8 cellular contexts compared by ENCODE assay signal in genomic region chr16:47461598-47462266, GRCh38. TPM values are rescaled to one million over a fixed set of nuclear protein-coding genes. Genes with fewer than 3 reads are reported as not detected.
DNase-seq lines count a peak whose midpoint lies in the region; ATAC-seq, FAIRE-seq and TF ChIP-seq lines count a peak whose summit lies in the region.

No MANE protein-coding gene starts in this region.

- peak overlapping the region; percentile 95 for H3K4me2 ChIP-seq in K562 (ENCODE audit: insufficient read depth, low read length)

- H4K20me1 ChIP-seq in K562 (replicated peaks; ENCODE audit: control insufficient read depth, insufficient read depth, low read length) = no peaks in the 10 kb centered on the region

- H3K79me2 ChIP-seq in K562 (ENCODE audit: control insufficient read depth, insufficient read depth, low read length) = peaks cover 92% of the 10 kb centered on the region

- peak overlapping the region; percentile 99 for H3K27ac ChIP-seq in K562 (ENCODE audit: extremely low read depth, low read depth, low read length)

- peak overlapping the region; percentile 94; the same call in 1 of the 2 replicates for H2AFZ ChIP-seq in K562 (ENCODE audit: low read depth, low read length)

- TF ChIP-seq EP300 in K562 (IDR thresholded peaks at IDR 0.05; ENCODE audit: low read length) = peak; percentile 84

- WGBS in K562 (ENCODE audit: insufficient coverage, low coverage, missing lambda C conversion rate) = 0% methylated on average over 17 of the region's 17 CpGs

- H3K36me3 ChIP-seq in K562 (ENCODE audit: control insufficient read depth, insufficient read depth, low read length) (peaks cover 37% of the 10 kb centered on the region; the same call in 2 of the 3 replicates), iPS-15b (ENCODE audit: control insufficient read depth, insufficient read depth, low read length) (no peaks in the 10 kb centered on the region)

- H3K4me1 ChIP-seq in K562 (replicated peaks in 1 of 2; ENCODE audit: control insufficient read depth in 2 of 2, insufficient read depth in 2 of 2, low read length in 2 of 2) = peaks cover 0 to 26% of the 10 kb centered on the region in 2 experiments; a peak in 3 of 5 replicates
- peaks cover 16% of the 10 kb centered on the region for H3K4me1 ChIP-seq in iPS-15b (ENCODE audit: control insufficient read depth, insufficient read depth, low read length)

- H3K9ac ChIP-seq in K562 (ENCODE audit: insufficient read depth in 1 of 2, low read depth in 2 of 2, low read length in 2 of 2) = peak overlapping the region; percentile 98 to 99
- H3K9ac ChIP-seq in iPS-15b (ENCODE audit: low read depth, low read length) = peak overlapping the region; percentile 91

- H3K4me3 ChIP-seq in K562 = peak overlapping the region; percentile 56
- H3K4me3 ChIP-seq in iPS-15b (ENCODE audit: low read depth, low read length) = peak overlapping the region; percentile 95
- H3K4me3 ChIP-seq in skeletal muscle cell (ENCODE audit: low read depth, low read length) = peak overlapping the region; percentile 92

- POLR2A ChIA-PET in K562 (lab: Yijun Ruan, JAX) = interaction anchor here (0.6 to 3.8 kb wide), 11 partner anchors 12 to 420 kb away, joined by 3 to 21 read pairs (median 4); no protein-coding TSS in a partner anchor

- peak; percentile 79 for TF ChIP-seq POLR2A in K562 (conservative IDR thresholded peaks at IDR 0.05)

- intact Hi-C loops in K562 (cut with micrococcal nuclease) = loop anchor here (2.0 to 10.0 kb wide), 5 partner anchors 31 to 319 kb away; partner anchors contain the start of gene NETO2

- TF ChIP-seq RAD21 in K562 (CRISPR knock-in tag; conservative IDR thresholded peaks at IDR 0.05 in 1 of 2, IDR thresholded peaks at IDR 0.05 in 1 of 2) = no peak

- H3K9me3 ChIP-seq in K562 (replicated peaks; ENCODE audit: control insufficient read depth, insufficient read depth, low read depth, low read length) (no peaks in the 10 kb centered on the region), iPS-15b (ENCODE audit: control insufficient read depth, insufficient read depth, low read length) (no peaks in the 10 kb centered on the region)

- no peak; a peak in 1 of 6 replicates for TF ChIP-seq CTCF in K562 (IDR thresholded peaks at IDR 0.05 in 2 of 3, conservative IDR thresholded peaks at IDR 0.05 in 1 of 3; ENCODE audit: insufficient read depth in 2 of 3, low read depth in 1 of 3, low read length in 3 of 3)

- ATAC-seq in K562 (peak; percentile 65), GM21786 (IDR thresholded peaks at IDR 0.05; ENCODE audit: unreplicated experiment) (no peak)

- CTCF ChIA-PET in K562 (lab: Yijun Ruan, JAX; ENCODE audit: low intra/inter-chr PET ratio) = no interaction called here

- peak; percentile 93 for FAIRE-seq in K562 (lab: Jason Lieb, UNC)

- in situ Hi-C loops in K562 (cut with MboI) = no loop called here

- peak; percentile 28 for DNase-seq in NK-92 treated with Interleukin-12 subunit alpha and Interleukin-12 subunit beta, amount 100 ng/mL, for 24 hours (lab: John Stamatoyannopoulos, UW)
- no peak for DNase-seq in NK-92 (lab: John Stamatoyannopoulos, UW; ENCODE audit: unreplicated experiment)
- DNase-seq in HCEC 1CT = peak; percentile 43
- DNase-seq in NOMO-1 treated with dmso at 0.1 percent for 144 hours (lab: John Stamatoyannopoulos, UW; ENCODE audit: unreplicated experiment) = peak; percentile 38
- peak; percentile 21 to 91 (median 40) for DNase-seq in K562 (ENCODE audit: extremely low read depth in 1 of 4, low spot score in 3 of 4)
- peak; percentile 13 for DNase-seq in skeletal muscle cell (ENCODE audit: low read depth)

- no peaks in the 10 kb centered on the region for H3K9me1 ChIP-seq in K562 (ENCODE audit: control insufficient read depth, insufficient read depth, low read length)

- BruUV-seq in K562 (replicated peaks; lab: Mats Ljungman, UMichigan) = TSS peak; percentile 27

- H3K27me3 ChIP-seq in K562 (ENCODE audit: control insufficient read depth in 2 of 2, insufficient read depth in 2 of 2, low read length in 2 of 2) (no peaks in the 10 kb centered on the region), iPS-15b (ENCODE audit: control insufficient read depth, insufficient read depth, low read length) (no peaks in the 10 kb centered on the region)

TF ChIP-seq in K562, 482 proteins besides CTCF, POLR2A, EP300 and RAD21 (continues in another document):
- no peak for TF ChIP-seq IRF9 (tag; IDR thresholded peaks at IDR 0.05)
- TF ChIP-seq BCL6 (CRISPR knock-in tag; IDR thresholded peaks at IDR 0.05) = no peak
- peak; percentile 69 for TF ChIP-seq GTF2E2 (tag; IDR thresholded peaks at IDR 0.05)
- peak; percentile 49; the same call in 1 of the 2 replicates for TF ChIP-seq ATF7 (IDR thresholded peaks at IDR 0.05)
- TF ChIP-seq L3MBTL2 (IDR thresholded peaks at IDR 0.05) = 0 out of 2 replicates have a peak, but pooled peaks have one; percentile 26
- peak; percentile 25; the same call in 1 of the 2 replicates for TF ChIP-seq POLR2AphosphoS5 (IDR thresholded peaks at IDR 0.05; ENCODE audit: control insufficient read depth, insufficient read depth, low read depth, low read length)
- no peak for TF ChIP-seq PTRF (tag; IDR thresholded peaks at IDR 0.05)
- TF ChIP-seq FOXP4 (CRISPR knock-in tag; IDR thresholded peaks at IDR 0.05; ENCODE audit: borderline replicate concordance) = no peak
- no peak for TF ChIP-seq NCOA6 (IDR thresholded peaks at IDR 0.05)
- no peak for TF ChIP-seq MXD1 (CRISPR knock-in tag; IDR thresholded peaks at IDR 0.05; ENCODE audit: borderline replicate concordance, poor library complexity, severe bottlenecking)

RNA-seq across cellular contexts. Expression of gene PHKB, which starts 0.6 kb away (rescaled TPM):
- total RNA-seq in K562 (2011; cell fraction: chromatin; rRNA removed; ENCODE audit: low replicate concordance) = 210 and 638 TPM in 2 replicates
- total RNA-seq in K562 (2011; cell fraction: nucleolus; rRNA removed) = 112 and 129 TPM in 2 replicates
- total RNA-seq in K562 (2011; cell fraction: nucleoplasm; rRNA removed) = 274 and 479 TPM in 2 replicates
- total RNA-seq in K562 (2014; rRNA removed) (59.7 and 63.3 TPM in 2 replicates), K562 (2014; rRNA removed; fragmentation: Illumina TruSeq; extraction: Trizol) (89.3 and 95.8 TPM in 2 replicates), K562 (2015; rRNA removed; fragmentation: Illumina TruSeq; extraction: Trizol) (78.1 and 83.2 TPM in 2 replicates), K562 (2021) (68.2 and 69.1 TPM in 2 replicates)
- polyA plus RNA-seq in K562 (2011; rRNA removed) (82.3 and 92.3 TPM in 2 replicates), K562 (2014; fragmentation: Illumina TruSeq; extraction: Trizol) (53.9 and 59.9 TPM in 2 replicates), K562 (2014; fragmentation: Nextera tagmentation; extraction: Ambion mirVana) (10 to 100 TPM; 24.7 to 44.3 TPM), K562 (2014; rRNA removed) (66.0 and 67.0 TPM in 2 replicates)
- 23.0 and 44.2 TPM in 2 replicates for polyA plus RNA-seq in K562 (2011; cell fraction: cytosol; rRNA removed)
- polyA plus RNA-seq in K562 (2011; cell fraction: nucleus; rRNA removed) = 88.0 and 98.1 TPM in 2 replicates
- 57.7 and 59.2 TPM in 2 replicates for polyA plus RNA-seq in K562 (2012)
- 299 and 332 TPM in 2 replicates for polyA minus RNA-seq in K562 (2011; rRNA and poly(A)+ RNA removed)
- polyA minus RNA-seq in K562 (2011; cell fraction: cytosol; rRNA and poly(A)+ RNA removed) = 58.5 and 67.1 TPM in 2 replicates
- 158 and 236 TPM in 2 replicates for polyA minus RNA-seq in K562 (2011; cell fraction: nucleus; rRNA and poly(A)+ RNA removed)

RNA-seq across cellular contexts. Expression of gene ITFG1, which starts 0.9 kb away (rescaled TPM):
- 81.3 and 185 TPM in 2 replicates for total RNA-seq in K562 (2011; cell fraction: chromatin; rRNA removed; ENCODE audit: low replicate concordance)
- total RNA-seq in K562 (2011; cell fraction: nucleolus; rRNA removed) = 70.9 and 95.7 TPM in 2 replicates
- 123 and 138 TPM in 2 replicates for total RNA-seq in K562 (2011; cell fraction: nucleoplasm; rRNA removed)
- total RNA-seq in K562 (2014; rRNA removed) (24.3 and 27.1 TPM in 2 replicates), K562 (2014; rRNA removed; fragmentation: Illumina TruSeq; extraction: Trizol) (60.7 and 66.9 TPM in 2 replicates), K562 (2015; rRNA removed; fragmentation: Illumina TruSeq; extraction: Trizol) (53.2 and 55.4 TPM in 2 replicates), K562 (2021) (35.8 and 37.1 TPM in 2 replicates)
- polyA plus RNA-seq in K562 (2011; rRNA removed) (66.1 and 83.5 TPM in 2 replicates), K562 (2014; fragmentation: Illumina TruSeq; extraction: Trizol) (50.8 and 61.1 TPM in 2 replicates), K562 (2014; fragmentation: Nextera tagmentation; extraction: Ambion mirVana) (10 to 100 TPM; 17.1 to 21.9 TPM), K562 (2014; rRNA removed) (24.5 and 24.7 TPM in 2 replicates)
- polyA plus RNA-seq in K562 (2011; cell fraction: cytosol; rRNA removed) = 20.0 and 37.0 TPM in 2 replicates
- 18.4 and 29.4 TPM in 2 replicates for polyA plus RNA-seq in K562 (2011; cell fraction: nucleus; rRNA removed)
- polyA plus RNA-seq in K562 (2012) = 35.0 and 36.9 TPM in 2 replicates
- 73.3 and 75.5 TPM in 2 replicates for polyA minus RNA-seq in K562 (2011; rRNA and poly(A)+ RNA removed)
- 13.7 and 22.6 TPM in 2 replicates for polyA minus RNA-seq in K562 (2011; cell fraction: cytosol; rRNA and poly(A)+ RNA removed)
- 51.2 and 69.6 TPM in 2 replicates for polyA minus RNA-seq in K562 (2011; cell fraction: nucleus; rRNA and poly(A)+ RNA removed)
